ENCODE assay signal across 9 cellular contexts in the genomic region with DNA sequence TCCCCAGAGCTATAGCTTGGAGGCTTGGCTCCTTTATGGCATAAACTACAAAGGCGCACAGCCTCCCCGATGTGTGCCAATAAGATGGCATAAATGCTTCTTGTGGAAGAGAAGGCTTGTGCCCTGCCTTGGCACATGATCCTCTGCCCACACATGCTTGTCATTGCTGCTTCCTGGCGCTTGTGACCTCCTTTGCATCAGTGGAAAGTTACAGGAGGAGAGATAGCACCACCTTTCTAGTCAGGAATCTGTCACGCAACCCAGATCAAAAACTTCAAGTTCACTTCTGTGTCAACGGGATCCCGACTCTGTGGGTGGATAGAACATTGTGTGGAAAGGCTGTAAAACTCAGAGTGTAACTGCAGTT.
DNase-seq lines count a peak whose midpoint lies in the region; ATAC-seq, FAIRE-seq and TF ChIP-seq lines count a peak whose summit lies in the region.
"Had no signal": no experiment of that assay in that cellular context is flagged by ENCODE, and none has a peak within 500 bp of the region (broad histone marks: within the 10 kb centered on the region; RNA-seq: fewer than 3 reads in every experiment).

No MANE protein-coding gene starts in this region.

- H3K4me1 ChIP-seq in A549 = peaks cover 48% of the 10 kb centered on the region
- H3K4me1 ChIP-seq in SJCRH30 = no peaks in the 10 kb centered on the region

- H3K36me3 ChIP-seq in SJCRH30 = no peaks in the 10 kb centered on the region
- H3K36me3 ChIP-seq: BE2C had no signal

- no peak for FAIRE-seq in A549 (lab: Jason Lieb, UNC)

- 84% methylated on average over 6 of the region's 6 CpGs for WGBS in A549 (ENCODE audit: missing lambda C conversion rate)

- TF ChIP-seq EP300 in A549 (IDR thresholded peaks at IDR 0.05) = no peak

- H3K4me2 ChIP-seq in A549 = peak overlapping the region; percentile 35; the same call in 2 of the 3 replicates

- no peak for TF ChIP-seq CTCF in A549 (IDR thresholded peaks at IDR 0.05)

- H3K4me3 ChIP-seq in A549 (no peak overlapping the region), SJCRH30 (no peak overlapping the region)

- TF ChIP-seq POLR2A in A549 (IDR thresholded peaks at IDR 0.05; ENCODE audit: low read length) = no peak

- TF ChIP-seq RAD21 in A549 (conservative IDR thresholded peaks at IDR 0.05 in 1 of 2, IDR thresholded peaks at IDR 0.05 in 1 of 2) = no peak

- POLR2A ChIA-PET in A549 (lab: Yijun Ruan, JAX) = interaction anchor here (0.6 to 0.9 kb wide), 3 partner anchors 16 to 189 kb away, joined by 3 to 5 read pairs (median 3); no protein-coding TSS in a partner anchor

- H3K9me3 ChIP-seq in A549 (no peaks in the 10 kb centered on the region), SJCRH30 (replicated peaks) (no peaks in the 10 kb centered on the region)
- H3K9me3 ChIP-seq: BE2C had no signal

- H3K27me3 ChIP-seq in SJCRH30 = no peaks in the 10 kb centered on the region
- H3K27me3 ChIP-seq: BE2C had no signal

- DNase-seq in A549 (ENCODE audit: low read depth in 1 of 2, low spot score in 1 of 2) = no peak
- DNase-seq in activated CD4-positive, alpha-beta T cell treated with anti-CD3 and anti-CD28 coated beads for 4 hours = peak; percentile 70 to 72
- DNase-seq in cerebellar cortex (ENCODE audit: low spot score) = peak; percentile 87
- peak; percentile 83 for DNase-seq in putamen (ENCODE audit: low spot score)
- DNase-seq in GDM1 (lab: John Stamatoyannopoulos, UW) = no peak
- no peak for DNase-seq in NCI-H748 (lab: John Stamatoyannopoulos, UW; ENCODE audit: unreplicated experiment)
- no peak for DNase-seq in SJCRH30
- DNase-seq: BE2C had no signal

- ATAC-seq in A549 (peak in 1 of 2 experiments; percentile 12; a peak in 2 of 6 replicates), HG03521 (IDR thresholded peaks at IDR 0.05; ENCODE audit: unreplicated experiment) (no peak)

- peak overlapping the region; percentile 66 to 81 for H3K27ac ChIP-seq in A549
- no peak overlapping the region for H3K27ac ChIP-seq in SJCRH30

- CTCF ChIA-PET in A549 (lab: Yijun Ruan, JAX) = interaction anchor here (0.5 to 2.5 kb wide), 6 partner anchors 10 to 163 kb away, joined by 3 to 9 read pairs (median 4); no protein-coding TSS in a partner anchor

TF ChIP-seq in A549, 52 proteins besides CTCF, POLR2A, EP300 and RAD21:
- no peak for TF ChIP-seq CBX2 (IDR thresholded peaks at IDR 0.05; ENCODE audit: borderline replicate concordance, low read depth)
- no peak for TF ChIP-seq USF2 (IDR thresholded peaks at IDR 0.05)
- TF ChIP-seq JUNB (IDR thresholded peaks at IDR 0.05) = no peak
- no peak for TF ChIP-seq POLR2AphosphoS2 (conservative IDR thresholded peaks at IDR 0.05; ENCODE audit: low read length)
- no peak for TF ChIP-seq PHF8 (IDR thresholded peaks at IDR 0.05; ENCODE audit: borderline replicate concordance, low read depth)
- TF ChIP-seq HEYL (CRISPR knock-in tag; IDR thresholded peaks at IDR 0.05) = no peak
- no peak for TF ChIP-seq SREBF2 (IDR thresholded peaks at IDR 0.05)
- no peak for TF ChIP-seq RFX5 (IDR thresholded peaks at IDR 0.05)
- no peak for TF ChIP-seq ZC3H11A (IDR thresholded peaks at IDR 0.05)
- no peak for TF ChIP-seq RNF2 (IDR thresholded peaks at IDR 0.05; ENCODE audit: borderline replicate concordance, low read depth)
TF ChIP-seq in A549: peak in this region for 0.

Comparison
In these comparisons a context has a peak if more than half of its experiments do, and no peak if none do; other contexts are left out.
1. DNase-seq: peak in activated CD4-positive, alpha-beta T cell treated with anti-CD3 and anti-CD28 coated beads for 4 hours (2 of 2), cerebellar cortex (single experiment) and putamen (single experiment); none in A549 (0 of 2), GDM1 (single experiment), NCI-H748 (single experiment) and SJCRH30 (0 of 2).